ENCODE assay signal across 8 cellular contexts in the genomic region with DNA sequence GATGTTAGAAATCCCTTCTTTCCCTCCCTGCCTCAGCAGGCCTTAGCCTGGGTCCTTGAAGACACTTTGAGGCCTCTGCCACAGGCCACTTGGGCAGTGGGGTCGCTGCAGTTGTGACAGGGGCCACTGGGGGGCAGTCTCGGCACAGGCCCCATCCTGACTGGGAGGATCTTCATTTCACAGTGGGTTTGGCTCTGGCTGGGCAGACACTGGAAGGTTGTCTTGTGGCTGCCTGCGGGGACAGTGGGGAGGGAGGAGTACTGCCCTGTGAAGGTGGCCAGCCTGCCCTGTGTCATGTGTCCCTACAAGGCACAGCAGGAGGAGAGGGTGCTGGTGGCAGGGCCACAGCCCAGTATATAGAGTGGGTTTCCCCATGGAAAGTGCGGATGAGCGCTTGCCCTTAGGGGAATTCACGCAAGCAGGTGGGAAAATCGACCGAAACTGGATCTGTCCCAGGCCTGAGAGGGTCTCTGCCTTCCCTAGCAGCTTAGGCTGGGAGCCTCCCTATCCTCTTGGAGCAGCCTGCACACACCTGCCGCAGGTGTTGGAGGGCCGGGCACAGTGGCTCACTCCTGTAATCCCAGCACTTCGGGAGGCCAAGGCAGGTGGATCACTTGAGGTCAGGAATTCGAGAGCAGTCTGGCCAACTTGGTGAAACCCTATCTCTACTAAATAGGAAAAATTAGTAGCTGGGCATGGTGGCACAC. TPM values are rescaled to one million over a fixed set of nuclear protein-coding genes. Genes with fewer than 3 reads are reported as not detected.
DNase-seq lines count a peak whose midpoint lies in the region; ATAC-seq, FAIRE-seq and TF ChIP-seq lines count a peak whose summit lies in the region.

No MANE protein-coding gene starts in this region.

- no peaks in the 10 kb centered on the region for H4K20me1 ChIP-seq in HCT116 (ENCODE audit: insufficient read depth)

- H3K4me1 Mint-ChIP-seq in progenitor cell of endocrine pancreas (ENCODE audit: low read depth) = no peaks in the 10 kb centered on the region

- CTCF ChIA-PET in HCT116 (lab: Charles Lee) = interaction anchor here (0.7 to 1.8 kb wide), 11 partner anchors 8 to 352 kb away, joined by 3 to 5 read pairs (median 3); no protein-coding TSS in a partner anchor

- H3K4me3 Mint-ChIP-seq in progenitor cell of endocrine pancreas (ENCODE audit: low read depth) = no peak overlapping the region

- no peak overlapping the region for H3K9ac ChIP-seq in HCT116 (ENCODE audit: low read length)

- TF ChIP-seq CTCF in C4-2B (conservative IDR thresholded peaks at IDR 0.05) (peak; percentile 92), HCT116 (IDR thresholded peaks at IDR 0.05 in 2 of 3, conservative IDR thresholded peaks at IDR 0.05 in 1 of 3; ENCODE audit: borderline replicate concordance in 1 of 3, insufficient read depth in 1 of 3, low read depth in 2 of 3, low read length in 2 of 3) (peak; percentile 91 to 100 (median 100)), progenitor cell of endocrine pancreas (IDR thresholded peaks at IDR 0.05; ENCODE audit: unreplicated experiment) (peak; percentile 83), uterus (IDR thresholded peaks at IDR 0.05) (peak; percentile 50 to 77 (median 66))

- intact Hi-C loops in HCT116 (cut with micrococcal nuclease) (loop anchor here (2.0 to 5.0 kb wide), 2 partner anchors 57 to 101 kb away; no protein-coding TSS in a partner anchor), uterus (cut with DNase I; ENCODE audit: low total_unique reads) (no loop called here)

- RAD21 ChIA-PET in HCT116 (lab: Charles Lee; ENCODE audit: low non-redundant PET in 1 of 2, low total read pairs in 2 of 2, uncharacterized antibody in 2 of 2, unreplicated experiment in 2 of 2) = no interaction called here

- H3K27me3 ChIP-seq in HCT116 (ENCODE audit: insufficient read depth, low read length) (no peaks in the 10 kb centered on the region), uterus (no peaks in the 10 kb centered on the region)

- TF ChIP-seq POLR2A in HCT116 (IDR thresholded peaks at IDR 0.05; ENCODE audit: borderline replicate concordance, extremely low read depth, insufficient read depth, insufficient read length) (no peak), uterus (IDR thresholded peaks at IDR 0.05) (no peak)

- peak; percentile 34 for DNase-seq in HCT116 (ENCODE audit: low read depth, low spot score)
- peak; percentile 36 for DNase-seq in RPMI7951 (ENCODE audit: low read depth)
- peak; percentile 86 for DNase-seq in activated effector memory CD4-positive, alpha-beta T cell treated with anti-CD3 and anti-CD28 coated beads, Interleukin-2, amount 50 U/mL, for 16 hours
- peak; percentile 81 to 85 for DNase-seq in frontal cortex (ENCODE audit: low spot score in 2 of 2)
- DNase-seq in progenitor cell of endocrine pancreas (ENCODE audit: low spot score, unreplicated experiment) = peak; percentile 67
- DNase-seq in uterus = peak; percentile 43 to 57
- DNase-seq in NCI-H446 treated with DMSO at 0.1 percent for 48 hours (lab: John Stamatoyannopoulos, UW) = no peak

- H3K27ac ChIP-seq in C4-2B (no peak overlapping the region), HCT116 (ENCODE audit: low read depth, low read length) (no peak overlapping the region), uterus (no peak overlapping the region)

- H3K9me2 ChIP-seq in HCT116 (ENCODE audit: insufficient read depth) = no peaks in the 10 kb centered on the region

- H3K27ac Mint-ChIP-seq in progenitor cell of endocrine pancreas = peak overlapping the region; percentile 11

- POLR2A ChIA-PET in HCT116 (lab: Charles Lee) = no interaction called here

- 0 out of 4 replicates have a peak, but pooled peaks cover 0 to 3% of the 10 kb centered on the region in 2 experiments for H3K4me1 ChIP-seq in HCT116 (ENCODE audit: control insufficient read depth in 1 of 2, insufficient read depth in 2 of 2, low read length in 2 of 2)
- no peaks in the 10 kb centered on the region for H3K4me1 ChIP-seq in uterus

- H2AFZ ChIP-seq in HCT116 (ENCODE audit: low read depth, low read length, poor library complexity, severe bottlenecking) = no peak overlapping the region

- H3K4me2 ChIP-seq in HCT116 (ENCODE audit: low read length) = no peak overlapping the region

- no peak for FAIRE-seq in frontal cortex (lab: Jason Lieb, UNC)

- no peaks in the 10 kb centered on the region for H3K27me3 Mint-ChIP-seq in progenitor cell of endocrine pancreas

- H3K36me3 ChIP-seq in HCT116 (ENCODE audit: control insufficient read depth in 1 of 2, insufficient read depth in 2 of 2, low read length in 2 of 2) = peaks cover 58 to 60% of the 10 kb centered on the region in 2 experiments
- H3K36me3 ChIP-seq in uterus = no peaks in the 10 kb centered on the region

- peak; percentile 87 for TF ChIP-seq RAD21 in HCT116 (IDR thresholded peaks at IDR 0.05; ENCODE audit: low read depth)

- no peaks in the 10 kb centered on the region for H3K9me3 Mint-ChIP-seq in progenitor cell of endocrine pancreas (ENCODE audit: low read depth)

- no TSS peak for BruUV-seq in HCT116 (replicated peaks; lab: Mats Ljungman, UMichigan)

- peak; percentile 93 for ATAC-seq in HCT116

- no peaks in the 10 kb centered on the region for H3K79me2 ChIP-seq in HCT116 (ENCODE audit: insufficient read depth, low read length)

- H3K9me3 ChIP-seq in HCT116 (ENCODE audit: control insufficient read depth in 1 of 2, insufficient read depth in 1 of 2, low read depth in 1 of 2, low read length in 2 of 2) (no peaks in the 10 kb centered on the region), uterus (no peaks in the 10 kb centered on the region)

- H3K4me3 ChIP-seq in HCT116 (replicated peaks in 1 of 2; ENCODE audit: low read depth in 1 of 2, low read length in 2 of 2) (no peak overlapping the region), uterus (no peak overlapping the region)

- peaks cover 18% of the 10 kb centered on the region for H3K36me3 Mint-ChIP-seq in progenitor cell of endocrine pancreas (ENCODE audit: insufficient read depth)

TF ChIP-seq in HCT116, 20 proteins besides CTCF, POLR2A, EP300 and RAD21:
- TF ChIP-seq EZH2phosphoT487 (IDR thresholded peaks at IDR 0.05; ENCODE audit: borderline replicate concordance) (no peak), TCF7L2 (IDR thresholded peaks at IDR 0.05; ENCODE audit: borderline replicate concordance, extremely low read depth, insufficient read depth, insufficient read length) (no peak), SP1 (IDR thresholded peaks at IDR 0.05; ENCODE audit: low read depth) (no peak), CEBPB (IDR thresholded peaks at IDR 0.05; ENCODE audit: low read depth) (no peak), EZH2 (IDR thresholded peaks at IDR 0.05) (no peak), JUND (IDR thresholded peaks at IDR 0.05) (no peak), EGR1 (IDR thresholded peaks at IDR 0.05; ENCODE audit: low read depth) (no peak), SIN3A (IDR thresholded peaks at IDR 0.05; ENCODE audit: low read depth) (no peak), YY1 (IDR thresholded peaks at IDR 0.05; ENCODE audit: extremely low read depth, insufficient replicate concordance, low read depth, low read length) (no peak), ZNF274 (IDR thresholded peaks at IDR 0.05; ENCODE audit: low read depth, low read length) (no peak), SRF (IDR thresholded peaks at IDR 0.05; ENCODE audit: low read depth) (no peak)
- TF ChIP-seq, protein P1, sequence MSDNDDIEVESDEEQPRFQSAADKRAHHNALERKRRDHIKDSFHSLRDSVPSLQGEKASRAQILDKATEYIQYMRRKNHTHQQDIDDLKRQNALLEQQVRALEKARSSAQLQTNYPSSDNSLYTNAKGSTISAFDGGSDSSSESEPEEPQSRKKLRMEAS (IDR thresholded peaks at IDR 0.05) = no peak
TF ChIP-seq in HCT116: peak in this region for 0.

RNA-seq across cellular contexts. Expression of a gene that starts 28.8 kb away (rescaled TPM):
- total RNA-seq in HCT116 (2021; ENCODE audit: unreplicated experiment) = 53.3 TPM
- polyA plus RNA-seq in HCT116 (2012) = 10.8 and 19.4 TPM in 2 replicates
- total RNA-seq in RPMI7951 (2014; rRNA removed; shearing (Covaris generic)) = 28.5 and 34.2 TPM in 2 replicates
- 4.9 TPM for total RNA-seq in frontal cortex
- total RNA-seq in progenitor cell of endocrine pancreas = 20.9 and 22.3 TPM in 2 replicates
- 10 to 100 TPM in 1 of 4 donors, 1 to 10 TPM in 1, not detected in 2; 2.0 to 10.4 TPM for total RNA-seq in uterus

RNA-seq across cellular contexts. Expression of a gene that starts 46.8 kb away (rescaled TPM):
- total RNA-seq in HCT116 (2021; ENCODE audit: unreplicated experiment) (90.2 TPM), frontal cortex (13.9 TPM), progenitor cell of endocrine pancreas (136 and 143 TPM in 2 replicates), uterus (100 to 1,000 TPM in 1 of 4 donors, 10 to 100 TPM in 3; 32.6 to 128 (median 73.9) TPM)
- polyA plus RNA-seq in HCT116 (2012) = 37.9 and 44.0 TPM in 2 replicates
- total RNA-seq in RPMI7951 (2014; rRNA removed; shearing (Covaris generic)) = 7.0 and 10.1 TPM in 2 replicates
